ENCODE assay signal across 8 cellular contexts in the genomic region with DNA sequence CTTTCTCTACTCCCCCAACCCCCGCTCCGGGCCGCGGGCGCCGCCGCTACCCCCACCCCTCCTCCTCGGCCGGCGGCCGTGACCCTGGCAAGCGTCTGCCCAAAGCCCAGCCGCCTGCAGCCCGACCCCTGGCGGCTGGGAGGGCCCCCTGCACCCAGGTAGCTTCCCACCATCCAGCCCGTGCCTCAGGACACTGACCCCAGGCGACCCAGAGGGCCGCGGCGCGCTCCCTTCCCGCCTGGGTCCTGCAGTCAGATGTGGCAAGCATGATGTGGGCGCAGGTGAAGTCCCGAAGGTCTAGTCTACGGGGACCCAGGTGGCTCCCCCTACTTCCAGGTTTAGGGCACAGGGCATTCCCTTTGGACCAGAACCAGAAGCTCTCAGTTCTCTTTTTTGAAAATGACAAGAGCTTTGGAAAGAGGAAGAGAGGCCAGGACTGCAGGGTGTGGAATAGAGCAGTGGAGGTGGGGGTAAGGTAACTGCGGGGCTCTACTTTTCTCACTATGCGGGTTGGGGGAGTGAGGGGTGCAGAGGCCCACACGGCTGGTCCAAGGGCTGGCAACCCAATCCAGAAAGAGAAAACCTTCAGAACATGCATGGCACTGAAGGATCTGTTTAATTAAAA. TPM values are rescaled to one million over a fixed set of nuclear protein-coding genes. Genes with fewer than 3 reads are reported as not detected.
A peak's percentile ranks its signal among the peaks of the same experiment; 100 is the strongest.
DNase-seq lines count a peak whose midpoint lies in the region; ATAC-seq, FAIRE-seq and TF ChIP-seq lines count a peak whose summit lies in the region.

A gene with protein sequence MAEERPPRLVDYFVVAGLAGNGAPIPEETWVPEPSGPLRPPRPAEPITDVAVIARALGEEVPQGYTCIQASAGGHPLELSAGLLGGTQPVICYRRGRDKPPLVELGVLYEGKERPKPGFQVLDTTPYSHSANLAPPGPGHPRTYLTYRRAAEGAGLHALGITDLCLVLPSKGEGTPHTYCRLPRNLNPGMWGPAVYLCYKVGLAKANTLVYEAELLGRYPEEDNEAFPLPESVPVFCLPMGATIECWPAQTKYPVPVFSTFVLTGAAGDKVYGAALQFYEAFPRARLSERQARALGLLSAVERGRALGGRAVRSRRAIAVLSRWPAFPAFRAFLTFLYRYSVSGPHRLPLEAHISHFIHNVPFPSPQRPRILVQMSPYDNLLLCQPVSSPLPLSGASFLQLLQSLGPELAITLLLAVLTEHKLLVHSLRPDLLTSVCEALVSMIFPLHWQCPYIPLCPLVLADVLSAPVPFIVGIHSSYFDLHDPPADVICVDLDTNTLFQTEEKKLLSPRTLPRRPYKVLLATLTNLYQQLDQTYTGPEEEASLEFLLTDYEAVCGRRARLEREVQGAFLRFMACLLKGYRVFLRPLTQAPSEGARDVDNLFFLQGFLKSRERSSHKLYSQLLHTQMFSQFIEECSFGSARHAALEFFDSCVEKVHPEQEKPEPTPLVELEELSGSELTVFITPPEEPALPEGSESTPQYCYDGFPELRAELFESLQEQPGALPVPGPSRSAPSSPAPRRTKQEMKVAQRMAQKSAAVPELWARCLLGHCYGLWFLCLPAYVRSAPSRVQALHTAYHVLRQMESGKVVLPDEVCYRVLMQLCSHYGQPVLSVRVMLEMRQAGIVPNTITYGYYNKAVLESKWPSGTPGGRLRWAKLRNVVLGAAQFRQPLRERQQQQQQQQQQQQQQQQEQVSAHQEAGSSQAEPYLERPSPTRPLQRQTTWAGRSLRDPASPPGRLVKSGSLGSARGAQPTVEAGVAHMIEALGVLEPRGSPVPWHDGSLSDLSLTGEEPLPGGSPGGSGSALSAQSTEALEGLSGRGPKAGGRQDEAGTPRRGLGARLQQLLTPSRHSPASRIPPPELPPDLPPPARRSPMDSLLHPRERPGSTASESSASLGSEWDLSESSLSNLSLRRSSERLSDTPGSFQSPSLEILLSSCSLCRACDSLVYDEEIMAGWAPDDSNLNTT (N-terminal part only) (minus strand): TSS at position 97 of the 625 bp plus-strand sequence. CDS start 2,344 bp downstream, outside the sequence.

- H3K36me3 Mint-ChIP-seq in activated T-helper 2 cell treated with anti-CD3 and anti-CD28 coated beads, Interferon-gamma antibody, Interleukin-2, Interleukin-4, amounts not matched to agents 10 μg/mL and 5 μg/mL and 100 μg/mL, durations not matched to agents 14 hours and 24 hours and 36 hours (ENCODE audit: low read depth), result peaks cover 71% of the 10 kb centered on the region
- peaks cover 23% of the 10 kb centered on the region for H3K36me3 Mint-ChIP-seq in natural killer cell treated with Interleukin-12 subunit alpha and Interleukin-12 subunit beta and Interleukin-15 and Interleukin-18, amount 100 ng/mL, for 72 hours

- H3K27ac ChIP-seq in stomach, result peak within 1 kb of the TSS; percentile 91 to 100 (median 98)

- ATAC-seq in GM21526 (IDR thresholded peaks at IDR 0.05; ENCODE audit: low FRiP score, unreplicated experiment), result peak; percentile 48
- ATAC-seq in natural killer cell treated with Interleukin-12 subunit alpha and Interleukin-12 subunit beta and Interleukin-15 and Interleukin-18, amount 100 ng/mL, for 72 hours, result peak; percentile 82 to 85

- 9 to 16% (median 14%) methylated on average over 17 to 28 of the region's 28 CpGs for WGBS in stomach, 5 donors

- H3K4me3 Mint-ChIP-seq in activated T-helper 2 cell treated with anti-CD3 and anti-CD28 coated beads, Interferon-gamma antibody, Interleukin-2, Interleukin-4, amounts not matched to agents 10 μg/mL and 5 μg/mL and 100 μg/mL, durations not matched to agents 14 hours and 24 hours and 36 hours (ENCODE audit: low read depth), result peak within 1 kb of the TSS; percentile 96
- H3K4me3 Mint-ChIP-seq in natural killer cell treated with Interleukin-12 subunit alpha and Interleukin-12 subunit beta and Interleukin-15 and Interleukin-18, amount 100 ng/mL, for 72 hours, result peak within 1 kb of the TSS; percentile 92

- no peaks in the 10 kb centered on the region for H3K27me3 ChIP-seq in stomach

- H3K4me1 ChIP-seq in stomach, result peaks cover 9 to 38% (median 27%) of the 10 kb centered on the region in 4 donors

- H3K4me3 ChIP-seq in stomach, result peak within 1 kb of the TSS; percentile 84 to 99 (median 94)

- H3K36me3 ChIP-seq in stomach, result peaks cover 27 to 71% (median 69%) of the 10 kb centered on the region in 4 donors

- intact Hi-C loops in activated T-helper 2 cell treated with anti-CD3 and anti-CD28 coated beads, Interferon-gamma antibody, Interleukin-2, Interleukin-4, amounts not matched to agents 10 μg/mL and 5 μg/mL and 100 μg/mL, durations not matched to agents 14 hours and 24 hours and 36 hours (cut with micrococcal nuclease), result loop anchor here (1.0 to 2.0 kb wide), 5 partner anchors 12 to 274 kb away; a partner anchor contains a TSS
- intact Hi-C loops in stomach (cut with DNase I; ENCODE audit: low total_unique reads), result loop anchor here (10.0 kb wide), 1 partner anchor 152 kb away; no protein-coding TSS in a partner anchor

- no peak for TF ChIP-seq EP300 in stomach (IDR thresholded peaks at IDR 0.05)

- FAIRE-seq in RCC 7860 (lab: Jason Lieb, UNC), result no peak

- peaks cover 22% of the 10 kb centered on the region for H3K4me1 Mint-ChIP-seq in activated T-helper 2 cell treated with anti-CD3 and anti-CD28 coated beads, Interferon-gamma antibody, Interleukin-2, Interleukin-4, amounts not matched to agents 10 μg/mL and 5 μg/mL and 100 μg/mL, durations not matched to agents 14 hours and 24 hours and 36 hours (ENCODE audit: low read depth)
- peaks cover 45 to 46% of the 10 kb centered on the region in 2 donors for H3K4me1 Mint-ChIP-seq in natural killer cell treated with Interleukin-12 subunit alpha and Interleukin-12 subunit beta and Interleukin-15 and Interleukin-18, amount 100 ng/mL, for 72 hours (ENCODE audit: low read depth in 2 of 2)

- H3K27me3 Mint-ChIP-seq in activated T-helper 2 cell treated with anti-CD3 and anti-CD28 coated beads, Interferon-gamma antibody, Interleukin-2, Interleukin-4, amounts not matched to agents 10 μg/mL and 5 μg/mL and 100 μg/mL, durations not matched to agents 14 hours and 24 hours and 36 hours (ENCODE audit: low read depth), result no peaks in the 10 kb centered on the region
- no peaks in the 10 kb centered on the region for H3K27me3 Mint-ChIP-seq in natural killer cell treated with Interleukin-12 subunit alpha and Interleukin-12 subunit beta and Interleukin-15 and Interleukin-18, amount 100 ng/mL, for 72 hours

- TF ChIP-seq POLR2A in stomach (IDR thresholded peaks at IDR 0.05), result no peak

- peak within 1 kb of the TSS; percentile 95 for H3K27ac Mint-ChIP-seq in activated T-helper 2 cell treated with anti-CD3 and anti-CD28 coated beads, Interferon-gamma antibody, Interleukin-2, Interleukin-4, amounts not matched to agents 10 μg/mL and 5 μg/mL and 100 μg/mL, durations not matched to agents 14 hours and 24 hours and 36 hours
- H3K27ac Mint-ChIP-seq in natural killer cell treated with Interleukin-12 subunit alpha and Interleukin-12 subunit beta and Interleukin-15 and Interleukin-18, amount 100 ng/mL, for 72 hours, result peak within 1 kb of the TSS; percentile 98

- peak; percentile 92 for DNase-seq in DMS53 (lab: John Stamatoyannopoulos, UW)
- DNase-seq in HuH-7.5 (ENCODE audit: low spot score), result peak; percentile 100
- peak; percentile 67 for DNase-seq in RCC 7860 (ENCODE audit: low spot score)
- DNase-seq in activated T-helper 2 cell treated with anti-CD3 and anti-CD28 coated beads, Interferon-gamma antibody, Interleukin-2, Interleukin-4, amounts not matched to agents 10 μg/mL and 5 μg/mL and 100 μg/mL, durations not matched to agents 14 hours and 24 hours and 36 hours (ENCODE audit: low spot score), result peak; percentile 70
- peak; percentile 62 for DNase-seq in fibroblast of peridontal ligament (ENCODE audit: extremely low read depth)
- peak; percentile 87 for DNase-seq in natural killer cell treated with Interleukin-12 subunit alpha and Interleukin-12 subunit beta and Interleukin-15 and Interleukin-18, amount 100 ng/mL, for 72 hours (ENCODE audit: low spot score)
- DNase-seq in stomach, result peak; percentile 84

- peak in 6 of 7 experiments; percentile 35 to 99 (median 95) for TF ChIP-seq CTCF in stomach (IDR thresholded peaks at IDR 0.05)

- no peaks in the 10 kb centered on the region for H3K9me3 Mint-ChIP-seq in activated T-helper 2 cell treated with anti-CD3 and anti-CD28 coated beads, Interferon-gamma antibody, Interleukin-2, Interleukin-4, amounts not matched to agents 10 μg/mL and 5 μg/mL and 100 μg/mL, durations not matched to agents 14 hours and 24 hours and 36 hours
- H3K9me3 Mint-ChIP-seq in natural killer cell treated with Interleukin-12 subunit alpha and Interleukin-12 subunit beta and Interleukin-15 and Interleukin-18, amount 100 ng/mL, for 72 hours, result no peaks in the 10 kb centered on the region

- no peaks in the 10 kb centered on the region for H3K9me3 ChIP-seq in stomach

RNA-seq across cellular contexts. Expression of the gene that starts here (rescaled TPM):
- total RNA-seq in activated T-helper 2 cell treated with anti-CD3 and anti-CD28 coated beads, Interferon-gamma antibody, Interleukin-2, Interleukin-4, amounts not matched to agents 10 μg/mL and 5 μg/mL and 100 μg/mL, durations not matched to agents 14 hours and 24 hours and 36 hours, result 124 TPM in 2 replicates
- total RNA-seq in natural killer cell treated with Interleukin-12 subunit alpha and Interleukin-12 subunit beta and Interleukin-15 and Interleukin-18, amount 100 ng/mL, for 72 hours, result 100 to 1,000 TPM; 161 to 205 TPM
- total RNA-seq in stomach, result 10 to 100 TPM; 20.9 to 73.0 (median 36.6) TPM
- 10 to 100 TPM; 11.8 to 19.9 (median 14.1) TPM for polyA plus RNA-seq in stomach

Comparison
In these comparisons a context has a peak if more than half of its experiments do, and no peak if none do; other contexts are left out.
1. Peak in every context shown above with its lines: DNase-seq, ATAC-seq, H3K4me3 ChIP-seq and H3K27ac ChIP-seq.